13 cellular contexts compared by ENCODE assay signal in genomic region chr11:69634590-69634989, GRCh38.
"Had no signal": no experiment of that assay in that cellular context is flagged by ENCODE, and none has a peak within 500 bp of the region (broad histone marks: within the 10 kb centered on the region; RNA-seq: fewer than 3 reads in every experiment).

No MANE protein-coding gene starts in this region.

- H3K36me3 Mint-ChIP-seq: type B pancreatic cell had no signal

- H3K9me3 ChIP-seq: gastrocnemius medialis had no signal

- DNase-seq: activated CD4-positive, alpha-beta T cell treated with anti-CD3 and anti-CD28 coated beads for 4 hours; activated CD8-positive, alpha-beta T cell treated with anti-CD3 and anti-CD28 coated beads for 36 hours; activated gamma-delta T cell treated with Interleukin-2 at 50 U/mL for 16 hours; activated T-cell treated with anti-CD3 and anti-CD28 coated beads, Interleukin-2, amount 50 U/mL, for 72 hours; dorsolateral prefrontal cortex; erythroblast; gastrocnemius medialis; stimulated activated CD4-positive, alpha-beta T cell treated with anti-CD3 and anti-CD28 coated beads, Interleukin-1b, Interleukin-23, amount 100 ng/mL, for 48 hours; stimulated activated naive CD8-positive, alpha-beta T cell treated with anti-CD3 and anti-CD28 coated beads, Interleukin-15, amount 100 ng/mL, for 72 hours; T-helper 17 cell had no signal

- H3K9me3 Mint-ChIP-seq: natural killer cell treated with Interleukin-12 subunit alpha and Interleukin-12 subunit beta and Interleukin-15 and Interleukin-18, amount 100 ng/mL, for 72 hours; type B pancreatic cell had no signal

- H3K27ac Mint-ChIP-seq: activated CD8-positive, alpha-beta T cell treated with anti-CD3 and anti-CD28 coated beads for 36 hours; activated T-cell treated with anti-CD3 and anti-CD28 coated beads, Interleukin-2, amount 50 U/mL, for 72 hours; natural killer cell treated with Interleukin-12 subunit alpha and Interleukin-12 subunit beta and Interleukin-15 and Interleukin-18, amount 100 ng/mL, for 72 hours; stimulated activated naive CD8-positive, alpha-beta T cell treated with anti-CD3 and anti-CD28 coated beads, Interleukin-15, amount 100 ng/mL, for 72 hours; T-helper 17 cell; type B pancreatic cell had no signal

- H3K4me3 ChIP-seq: dorsolateral prefrontal cortex, gastrocnemius medialis, heart right ventricle had no signal

- H3K36me3 ChIP-seq: gastrocnemius medialis, heart right ventricle had no signal

- ATAC-seq: activated CD8-positive, alpha-beta T cell treated with anti-CD3 and anti-CD28 coated beads for 36 hours; activated T-cell treated with anti-CD3 and anti-CD28 coated beads, Interleukin-2, amount 50 U/mL, for 72 hours; gastrocnemius medialis; natural killer cell treated with Interleukin-12 subunit alpha and Interleukin-12 subunit beta and Interleukin-15 and Interleukin-18, amount 100 ng/mL, for 72 hours; stimulated activated naive CD8-positive, alpha-beta T cell treated with anti-CD3 and anti-CD28 coated beads, Interleukin-15, amount 100 ng/mL, for 72 hours; T-helper 17 cell had no signal

- H3K27ac ChIP-seq: dorsolateral prefrontal cortex, gastrocnemius medialis had no signal

- H3K4me3 Mint-ChIP-seq: activated CD8-positive, alpha-beta T cell treated with anti-CD3 and anti-CD28 coated beads for 36 hours; activated T-cell treated with anti-CD3 and anti-CD28 coated beads, Interleukin-2, amount 50 U/mL, for 72 hours; natural killer cell treated with Interleukin-12 subunit alpha and Interleukin-12 subunit beta and Interleukin-15 and Interleukin-18, amount 100 ng/mL, for 72 hours; stimulated activated naive CD8-positive, alpha-beta T cell treated with anti-CD3 and anti-CD28 coated beads, Interleukin-15, amount 100 ng/mL, for 72 hours; T-helper 17 cell; type B pancreatic cell had no signal
